ENCODE assay signal across 28 cellular contexts in the genomic region with DNA sequence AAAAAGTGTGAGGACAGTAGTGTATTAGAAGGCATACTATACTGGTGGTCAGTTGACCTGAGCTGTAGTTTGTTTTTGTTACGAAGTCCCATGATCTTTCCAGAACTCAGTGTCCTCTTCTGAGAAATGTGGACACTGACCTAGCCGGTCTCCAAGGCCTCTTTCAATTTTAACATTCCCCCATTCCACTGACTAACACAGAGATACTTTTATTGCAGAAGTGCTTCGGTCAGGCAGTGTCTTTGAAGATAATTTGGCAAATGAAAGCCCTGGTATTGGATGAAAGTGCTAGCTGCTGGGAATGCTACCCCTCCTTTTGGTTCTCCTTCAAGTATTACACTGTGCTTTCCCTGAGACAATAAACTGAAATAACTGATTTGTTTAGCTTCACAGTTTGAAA.
"Had no signal": no experiment of that assay in that cellular context is flagged by ENCODE, and none has a peak within 500 bp of the region (broad histone marks: within the 10 kb centered on the region; RNA-seq: fewer than 3 reads in every experiment).

No MANE protein-coding gene starts in this region.

- FAIRE-seq: islet of Langerhans, kidney had no signal

- H3K36me3 ChIP-seq: heart left ventricle, left ventricle myocardium inferior, sigmoid colon, thyroid gland, transverse colon, upper lobe of left lung had no signal

- H3K27ac Mint-ChIP-seq: immature natural killer cell; memory B cell; naive thymus-derived CD4-positive, alpha-beta T cell; natural killer cell treated with Interleukin-12 subunit alpha and Interleukin-12 subunit beta and Interleukin-15 and Interleukin-18, amount 100 ng/mL, for 72 hours; progenitor cell of endocrine pancreas; stimulated activated memory B cell treated with anti-CD40 and anti-IgM and Interleukin-4, amounts not matched to agents 10 μg/mL and 1 μg/mL and 100 μg/mL, for 72 hours; stimulated activated naive CD8-positive, alpha-beta T cell treated with anti-CD3 and anti-CD28 coated beads, Interleukin-15, amount 100 ng/mL, for 72 hours had no signal

- H3K9me3 ChIP-seq: left ventricle myocardium inferior, mucosa of descending colon, sigmoid colon, thyroid gland, transverse colon, upper lobe of left lung had no signal

- H3K27ac ChIP-seq: heart left ventricle, left ventricle myocardium inferior, parathyroid adenoma, thyroid gland, transverse colon, upper lobe of left lung had no signal

- H3K4me1 ChIP-seq: heart left ventricle, left ventricle myocardium inferior, parathyroid adenoma, thyroid gland, transverse colon, upper lobe of left lung had no signal

- H3K27me3 ChIP-seq: heart left ventricle, sigmoid colon, thyroid gland, transverse colon, upper lobe of left lung had no signal

- H3K9me3 Mint-ChIP-seq: immature natural killer cell; natural killer cell treated with Interleukin-12 subunit alpha and Interleukin-12 subunit beta and Interleukin-15 and Interleukin-18, amount 100 ng/mL, for 72 hours had no signal

- H3K4me3 Mint-ChIP-seq: immature natural killer cell; memory B cell; naive thymus-derived CD4-positive, alpha-beta T cell; natural killer cell treated with Interleukin-12 subunit alpha and Interleukin-12 subunit beta and Interleukin-15 and Interleukin-18, amount 100 ng/mL, for 72 hours; stimulated activated memory B cell treated with anti-CD40 and anti-IgM and Interleukin-4, amounts not matched to agents 10 μg/mL and 1 μg/mL and 100 μg/mL, for 72 hours; stimulated activated naive CD8-positive, alpha-beta T cell treated with anti-CD3 and anti-CD28 coated beads, Interleukin-15, amount 100 ng/mL, for 72 hours had no signal

- ATAC-seq: heart left ventricle; left colon; mucosa of descending colon; naive thymus-derived CD4-positive, alpha-beta T cell; natural killer cell treated with Interleukin-12 subunit alpha and Interleukin-12 subunit beta and Interleukin-15 and Interleukin-18, amount 100 ng/mL, for 72 hours; stimulated activated memory B cell treated with anti-CD40 and anti-IgM and Interleukin-4, amounts not matched to agents 10 μg/mL and 1 μg/mL and 100 μg/mL, for 72 hours; stimulated activated naive CD8-positive, alpha-beta T cell treated with anti-CD3 and anti-CD28 coated beads, Interleukin-15, amount 100 ng/mL, for 72 hours had no signal

- H3K4me3 ChIP-seq: heart left ventricle, left ventricle myocardium inferior, lung, mucosa of descending colon, sigmoid colon, smooth muscle cell, thyroid gland, transverse colon, upper lobe of left lung had no signal

- DNase-seq: heart left ventricle; immature natural killer cell; kidney; left colon; left ventricle myocardium inferior; midbrain; mucosa of descending colon; naive thymus-derived CD4-positive, alpha-beta T cell; retina; right cardiac atrium; sigmoid colon; stimulated activated CD4-positive, alpha-beta T cell treated with anti-CD3 and anti-CD28 coated beads, Interleukin-1b, Interleukin-23, amount 100 ng/mL, for 48 hours; stimulated activated CD4-positive, alpha-beta T cell treated with anti-CD3 and anti-CD28 coated beads, Interleukin-2, amount 100 ng/mL, for 48 hours; stimulated activated CD4-positive, alpha-beta T cell treated with anti-CD3 and anti-CD28 coated beads, Interleukin-4, amount 100 ng/mL, for 4 hours; stimulated activated CD8-positive, alpha-beta memory T cell treated with anti-CD3 and anti-CD28 coated beads, Interleukin-4, amount 100 ng/mL, for 48 hours; stimulated activated naive CD4-positive, alpha-beta T cell treated with Interleukin-2 at 50 U/mL for 16 hours; stimulated activated naive CD8-positive, alpha-beta T cell treated with anti-CD3 and anti-CD28 coated beads, Interleukin-15, amount 100 ng/mL, for 72 hours; thyroid gland; transverse colon; upper lobe of left lung had no signal

- H3K36me3 Mint-ChIP-seq: naive thymus-derived CD4-positive, alpha-beta T cell; natural killer cell treated with Interleukin-12 subunit alpha and Interleukin-12 subunit beta and Interleukin-15 and Interleukin-18, amount 100 ng/mL, for 72 hours had no signal

- H3K4me1 Mint-ChIP-seq: immature natural killer cell; memory B cell; stimulated activated memory B cell treated with anti-CD40 and anti-IgM and Interleukin-4, amounts not matched to agents 10 μg/mL and 1 μg/mL and 100 μg/mL, for 72 hours; stimulated activated naive CD8-positive, alpha-beta T cell treated with anti-CD3 and anti-CD28 coated beads, Interleukin-15, amount 100 ng/mL, for 72 hours had no signal

- H3K27me3 Mint-ChIP-seq: memory B cell; natural killer cell treated with Interleukin-12 subunit alpha and Interleukin-12 subunit beta and Interleukin-15 and Interleukin-18, amount 100 ng/mL, for 72 hours; progenitor cell of endocrine pancreas; stimulated activated memory B cell treated with anti-CD40 and anti-IgM and Interleukin-4, amounts not matched to agents 10 μg/mL and 1 μg/mL and 100 μg/mL, for 72 hours had no signal
